19 cellular contexts compared by ENCODE assay signal in the genomic region with DNA sequence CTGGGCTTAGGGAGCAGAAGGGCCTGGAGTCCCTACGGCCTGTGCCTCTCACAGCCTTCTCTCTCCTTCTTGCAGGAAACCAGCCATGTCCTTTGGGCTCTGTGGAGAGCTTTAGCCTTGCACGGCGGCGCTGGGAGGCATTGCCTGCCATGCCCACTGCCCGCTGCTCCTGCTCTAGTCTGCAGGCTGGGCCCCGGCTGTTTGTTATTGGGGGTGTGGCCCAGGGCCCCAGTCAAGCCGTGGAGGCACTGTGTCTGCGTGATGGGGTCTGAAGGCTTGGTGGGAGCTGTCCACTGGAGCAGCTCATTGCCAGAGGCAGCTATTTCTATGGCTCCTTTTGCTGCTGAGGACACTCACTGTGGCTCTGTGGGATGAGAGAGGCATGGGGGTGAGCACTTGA. TPM values are rescaled to one million over a fixed set of nuclear protein-coding genes. Genes with fewer than 3 reads are reported as not detected.
A peak's percentile ranks its signal among the peaks of the same experiment; 100 is the strongest.
DNase-seq lines count a peak whose midpoint lies in the region; ATAC-seq and TF ChIP-seq lines count a peak whose summit lies in the region.
"Had no signal": no experiment of that assay in that cellular context is flagged by ENCODE, and none has a peak within 500 bp of the region (broad histone marks: within the 10 kb centered on the region; RNA-seq: fewer than 3 reads in every experiment).

No MANE protein-coding gene starts in this region.

- 74% methylated on average over 8 of the region's 8 CpGs for WGBS in right cardiac atrium
- WGBS in mesendoderm (ENCODE audit: extremely low coverage, insufficient coverage, low lambda C conversion rate), result no CpG with 5 or more reads among the region's 8 CpGs

- in situ Hi-C loops in GM13976 (cut with MboI; ENCODE audit: low sequenced_read_pairs, unreplicated experiment), result no loop called here

- no peak overlapping the region for H2AFZ ChIP-seq in osteoblast (ENCODE audit: low read length)

- H3K27ac ChIP-seq in cardiac muscle cell (peak overlapping the region; percentile 71), right cardiac atrium (ENCODE audit: low read length) (no peak overlapping the region), HEK293 (ENCODE audit: extremely low read depth, low read depth, low read length) (no peak overlapping the region), osteoblast (ENCODE audit: low read depth, low read length) (no peak overlapping the region), mesendoderm (ENCODE audit: low read depth, low read length) (no peak overlapping the region)
- H3K27ac ChIP-seq: 22Rv1, C4-2B, HL-60 had no signal

- H4K20me1 ChIP-seq in osteoblast (ENCODE audit: insufficient read depth, low read length), result no peaks in the 10 kb centered on the region

- H3K36me3 ChIP-seq in cardiac muscle cell (peaks cover 8% of the 10 kb centered on the region), HEK293 (ENCODE audit: control insufficient read depth in 2 of 2, insufficient read depth in 1 of 2, low read length in 2 of 2) (peaks cover 0 to 31% of the 10 kb centered on the region in 2 experiments; a peak in 1 of 3 replicates), osteoblast (ENCODE audit: insufficient read depth, low read length) (peaks cover 3% of the 10 kb centered on the region), mesendoderm (ENCODE audit: control insufficient read depth, insufficient read depth, low read length) (no peaks in the 10 kb centered on the region)

- no peaks in the 10 kb centered on the region for H3K9me3 ChIP-seq in cardiac muscle cell (ENCODE audit: low read depth)
- H3K9me3 ChIP-seq in right cardiac atrium (ENCODE audit: control insufficient read depth, low read length), result no peaks in the 10 kb centered on the region
- H3K9me3 ChIP-seq in HEK293 (ENCODE audit: control insufficient read depth, insufficient read depth, low read depth, low read length), result no peaks in the 10 kb centered on the region
- no peaks in the 10 kb centered on the region for H3K9me3 ChIP-seq in osteoblast (ENCODE audit: low read depth, low read length)

- H3K79me1 ChIP-seq in mesendoderm (ENCODE audit: low read length), result peaks cover 1% of the 10 kb centered on the region

- peaks cover under 1% of the 10 kb centered on the region for H3K27me3 Mint-ChIP-seq in nephron (ENCODE audit: low read depth)

- H2AK5ac ChIP-seq in mesendoderm (ENCODE audit: low read length), result no peak overlapping the region

- no peak overlapping the region for H3K56ac ChIP-seq in mesendoderm (ENCODE audit: low read length)

- H3K4me1 ChIP-seq in cardiac muscle cell (ENCODE audit: low read depth), result peaks cover 46% of the 10 kb centered on the region
- peaks cover 13% of the 10 kb centered on the region for H3K4me1 ChIP-seq in right cardiac atrium (ENCODE audit: control insufficient read depth, insufficient read depth, low read length)
- H3K4me1 ChIP-seq in HEK293 (ENCODE audit: control insufficient read depth, insufficient read depth, low read length), result peaks cover 7% of the 10 kb centered on the region
- H3K4me1 ChIP-seq in osteoblast (ENCODE audit: insufficient read depth, low read length), result peaks cover 24% of the 10 kb centered on the region
- peaks cover 10% of the 10 kb centered on the region for H3K4me1 ChIP-seq in mesendoderm (ENCODE audit: control insufficient read depth, low read depth, low read length)

- H3K4me2 ChIP-seq in osteoblast (ENCODE audit: insufficient read depth, low read length), result no peak overlapping the region
- H3K4me2 ChIP-seq in mesendoderm (ENCODE audit: low read length), result no peak overlapping the region

- H3K36me3 Mint-ChIP-seq in nephron (ENCODE audit: low read depth), result peaks cover 26% of the 10 kb centered on the region

- H3K9ac ChIP-seq in mesendoderm (ENCODE audit: low read length), result no peak overlapping the region

- H3K4me3 ChIP-seq in cardiac muscle cell (no peak overlapping the region), right cardiac atrium (ENCODE audit: low read length) (no peak overlapping the region), HEK293 (ENCODE audit: low read depth, low read length) (no peak overlapping the region), osteoblast (ENCODE audit: insufficient read depth, low read length) (no peak overlapping the region), mesendoderm (ENCODE audit: low read length) (no peak overlapping the region)
- H3K4me3 ChIP-seq: K562 had no signal

- H3K4ac ChIP-seq in mesendoderm (ENCODE audit: low read depth, low read length), result no peak overlapping the region

- H3K79me2 ChIP-seq in osteoblast (ENCODE audit: insufficient read depth, low read length) (peaks cover 17% of the 10 kb centered on the region), mesendoderm (ENCODE audit: control insufficient read depth, insufficient read depth, low read length) (no peaks in the 10 kb centered on the region)

- H3K18ac ChIP-seq in mesendoderm (ENCODE audit: low read length), result no peak overlapping the region

- peak overlapping the region; percentile 20 to 57 (median 29) for H3K27ac Mint-ChIP-seq in nephron
- H3K27ac Mint-ChIP-seq: CD4-positive, alpha-beta memory T cell had no signal

- DNase-seq in cardiac muscle cell (ENCODE audit: low read depth in 1 of 2, low spot score in 1 of 2), result no peak
- no peak for DNase-seq in right cardiac atrium
- DNase-seq in osteoblast (ENCODE audit: insufficient read length, low spot score, missing footprints), result peak; percentile 87
- no peak for DNase-seq in GM13976 (ENCODE audit: low spot score)
- DNase-seq in mesendoderm, result no peak
- DNase-seq: AML-193; CD4-positive, alpha-beta memory T cell; COR-L47; DMS153; DMS79 treated with DMSO at 0.1 percent for 48 hours; EL had no signal

- peak overlapping the region in 2 of 3 experiments; percentile 5 to 19 for H3K4me3 Mint-ChIP-seq in nephron

- H3K27me3 ChIP-seq in cardiac muscle cell, result no peaks in the 10 kb centered on the region
- no peaks in the 10 kb centered on the region for H3K27me3 ChIP-seq in right cardiac atrium (ENCODE audit: control insufficient read depth, insufficient read depth)
- H3K27me3 ChIP-seq in osteoblast (ENCODE audit: insufficient read depth, low read length), result no peaks in the 10 kb centered on the region
- H3K27me3 ChIP-seq in mesendoderm (ENCODE audit: insufficient read depth, low read length, poor library complexity), result no peaks in the 10 kb centered on the region

- intact Hi-C loops in right cardiac atrium (cut with DNase I), result loop anchor here in 1 of 4 donors (10.0 kb wide), 1 partner anchor 279 kb away; no protein-coding TSS in a partner anchor

- H2BK5ac ChIP-seq in mesendoderm (ENCODE audit: low read length), result no peak overlapping the region

- no peaks in the 10 kb centered on the region for H3K9me3 Mint-ChIP-seq in nephron
- H3K9me3 Mint-ChIP-seq: CD4-positive, alpha-beta memory T cell had no signal

- CTCF ChIA-PET in HEK293 (lab: Yijun Ruan, JAX), result no interaction called here

- ATAC-seq in right cardiac atrium (no peak), GM19351 (IDR thresholded peaks at IDR 0.05; ENCODE audit: unreplicated experiment) (no peak)
- ATAC-seq: HCT116, K562 had no signal

- POLR2A ChIA-PET in HEK293 (lab: Yijun Ruan, JAX), result no interaction called here

- no peak for TF ChIP-seq CTCF in cardiac muscle cell (IDR thresholded peaks at IDR 0.05; ENCODE audit: low read depth, low read length)
- TF ChIP-seq CTCF in HEK293 (tag by site-specific recombination; IDR thresholded peaks at IDR 0.05), result no peak
- TF ChIP-seq CTCF in nephron (IDR thresholded peaks at IDR 0.05; ENCODE audit: unreplicated experiment in 3 of 3), result no peak
- TF ChIP-seq CTCF in osteoblast (IDR thresholded peaks at IDR 0.05; ENCODE audit: extremely low read depth, low read depth, low read length), result no peak
- TF ChIP-seq CTCF in GM13976 (IDR thresholded peaks at IDR 0.05; ENCODE audit: borderline replicate concordance, control extremely low read depth, extremely low read depth, insufficient read depth, missing control alignments), result no peak

- H4K8ac ChIP-seq in mesendoderm (ENCODE audit: low read depth, low read length), result no peak overlapping the region

- H3K23ac ChIP-seq in mesendoderm (ENCODE audit: low read length), result no peak overlapping the region

- H2BK120ac ChIP-seq in mesendoderm (ENCODE audit: low read depth, low read length), result no peak overlapping the region

- H3K4me1 Mint-ChIP-seq in nephron, result peaks cover 46% of the 10 kb centered on the region

- H2BK15ac ChIP-seq in mesendoderm (replicated peaks; ENCODE audit: low read depth), result no peak overlapping the region

- H4K5ac ChIP-seq in mesendoderm (ENCODE audit: low read length), result no peak overlapping the region

RNA-seq across cellular contexts. Expression of a gene that starts 4.1 kb away (rescaled TPM):
- total RNA-seq in cardiac muscle cell (158 and 173 TPM in 2 replicates), right cardiac atrium (10 to 100 TPM; 54.7 to 74.6 (median 60.3) TPM), osteoblast (16.6 and 18.3 TPM in 2 replicates)
- polyA plus RNA-seq in cardiac muscle cell (162 and 188 TPM in 2 replicates), right cardiac atrium (52.8 TPM)
- polyA plus RNA-seq in mesendoderm (2013, experiment 1 of 2), result 5.4 TPM
- 5.9 TPM for polyA plus RNA-seq in mesendoderm (2013, experiment 2 of 2)

RNA-seq across cellular contexts. Expression of a gene that starts 9.4 kb away (rescaled TPM):
- total RNA-seq in cardiac muscle cell, result 44.4 and 59.2 TPM in 2 replicates
- polyA plus RNA-seq in cardiac muscle cell, result 0.39 and 0.56 TPM in 2 replicates
- 10 to 100 TPM; 13.3 to 15.4 (median 14.4) TPM for total RNA-seq in right cardiac atrium
- polyA plus RNA-seq in right cardiac atrium, result 12.0 TPM
- 19.2 and 22.8 TPM in 2 replicates for total RNA-seq in osteoblast
- 23.9 TPM for polyA plus RNA-seq in mesendoderm (2013, experiment 1 of 2)
- 24.1 TPM for polyA plus RNA-seq in mesendoderm (2013, experiment 2 of 2)

RNA-seq across cellular contexts. Expression of a gene that starts 42.7 kb away (rescaled TPM):
- 875 and 1,233 TPM in 2 replicates for total RNA-seq in cardiac muscle cell
- polyA plus RNA-seq in cardiac muscle cell, result 615 and 708 TPM in 2 replicates
- 100 to 1,000 TPM; 725 to 914 (median 824) TPM for total RNA-seq in right cardiac atrium
- polyA plus RNA-seq in right cardiac atrium, result 803 TPM
- total RNA-seq in osteoblast, result 355 and 450 TPM in 2 replicates
- 60.3 TPM for polyA plus RNA-seq in mesendoderm (2013, experiment 1 of 2)
- 62.4 TPM for polyA plus RNA-seq in mesendoderm (2013, experiment 2 of 2)
- polyA plus RNA-seq: CD4-positive, alpha-beta memory T cell had no signal

RNA-seq across cellular contexts. Expression of a gene that starts 54.9 kb away (rescaled TPM):
- total RNA-seq in cardiac muscle cell (103 and 122 TPM in 2 replicates), right cardiac atrium (10 to 100 TPM; 38.4 to 62.8 (median 56.1) TPM), osteoblast (37.1 and 49.6 TPM in 2 replicates)
- polyA plus RNA-seq in cardiac muscle cell (50.5 and 61.8 TPM in 2 replicates), right cardiac atrium (25.5 TPM)
- 21.6 TPM for polyA plus RNA-seq in mesendoderm (2013, experiment 1 of 2)
- 23.3 TPM for polyA plus RNA-seq in mesendoderm (2013, experiment 2 of 2)
